In genomic region chr6:149648148-149649145, GRCh38 we compare ENCODE assay signal across 8 cellular contexts. TPM values are rescaled to one million over a fixed set of nuclear protein-coding genes. Genes with fewer than 3 reads are reported as not detected.
DNase-seq lines count a peak whose midpoint lies in the region; ATAC-seq and TF ChIP-seq lines count a peak whose summit lies in the region.

Gene KATNA1 (minus strand): TSS chr6:149648714. CDS start chr6:149638547, 10,167 bp downstream.

- in situ Hi-C loops in brain microvascular endothelial cell (cut with HindIII; ENCODE audit: low pct_ligation_motif_present, low sequenced_read_pairs) = no loop called here
- in situ Hi-C loops in gastrocnemius medialis (cut with MboI; ENCODE audit: low sequenced_read_pairs in 4 of 4) = no loop called here

- intact Hi-C loops in gastrocnemius medialis (cut with DNase I; ENCODE audit: low total_unique reads) = loop anchor here (1.0 to 10.0 kb wide), 8 partner anchors 34 to 1744 kb away; partner anchors contain the start of genes GINM1, LATS1, LRP11 and TAB2

- no peaks in the 10 kb centered on the region for H3K36me3 ChIP-seq in brain microvascular endothelial cell (replicated peaks)
- no peaks in the 10 kb centered on the region for H3K36me3 ChIP-seq in iPS DF 6.9 (ENCODE audit: control insufficient read depth, insufficient read depth, low read length)
- no peaks in the 10 kb centered on the region for H3K36me3 ChIP-seq in gastrocnemius medialis

- no peak for TF ChIP-seq CTCF in brain microvascular endothelial cell (IDR thresholded peaks at IDR 0.05; ENCODE audit: low read depth, low read length, missing control alignments)
- TF ChIP-seq CTCF in gastrocnemius medialis (IDR thresholded peaks at IDR 0.05 in 4 of 5, conservative IDR thresholded peaks at IDR 0.05 in 1 of 5) = peak in 1 of 5 experiments; percentile 7

- TF ChIP-seq POLR2A in gastrocnemius medialis (IDR thresholded peaks at IDR 0.05) = peak; percentile 89 to 93

- no peaks in the 10 kb centered on the region for H3K9me3 ChIP-seq in iPS DF 6.9 (ENCODE audit: control insufficient read depth, insufficient read depth, low read length)
- H3K9me3 ChIP-seq in gastrocnemius medialis = no peaks in the 10 kb centered on the region

- no CpG with 5 or more reads among the region's 69 CpGs for WGBS in iPS DF 6.9 (ENCODE audit: insufficient coverage, insufficient read length)

- ATAC-seq in GM18858 (IDR thresholded peaks at IDR 0.05; ENCODE audit: unreplicated experiment) (peak; percentile 75), HG03066 (IDR thresholded peaks at IDR 0.05; ENCODE audit: low read depth, unreplicated experiment) (peak; percentile 90), gastrocnemius medialis (peak; percentile 92)

- DNase-seq in A172 (ENCODE audit: low spot score) = peak; percentile 78
- DNase-seq in NCI-H2107 treated with DMSO at 0.1 percent for 48 hours (lab: John Stamatoyannopoulos, UW; ENCODE audit: unreplicated experiment) = peak; percentile 68
- peak; percentile 93 for DNase-seq in UCSD-AML1 (lab: John Stamatoyannopoulos, UW; ENCODE audit: unreplicated experiment)
- DNase-seq in brain microvascular endothelial cell = peak; percentile 47
- peak; percentile 73 for DNase-seq in iPS DF 6.9 (ENCODE audit: low read depth, low spot score)
- DNase-seq in gastrocnemius medialis = peak; percentile 78 to 86

- no peak within 1 kb of the TSS for H3K27ac ChIP-seq in brain microvascular endothelial cell
- H3K27ac ChIP-seq in iPS DF 6.9 (ENCODE audit: low read length) = no peak within 1 kb of the TSS
- peak within 1 kb of the TSS; percentile 87 to 95 (median 92) for H3K27ac ChIP-seq in gastrocnemius medialis

- H3K27me3 ChIP-seq in brain microvascular endothelial cell (replicated peaks) = no peaks in the 10 kb centered on the region
- no peaks in the 10 kb centered on the region for H3K27me3 ChIP-seq in iPS DF 6.9 (ENCODE audit: control insufficient read depth, insufficient read depth, low read length)
- H3K27me3 ChIP-seq in gastrocnemius medialis = no peaks in the 10 kb centered on the region

- H3K4me3 ChIP-seq in brain microvascular endothelial cell (ENCODE audit: low read depth, low read length) (peak within 1 kb of the TSS; percentile 92), iPS DF 6.9 (ENCODE audit: low read length) (peak within 1 kb of the TSS; percentile 77), gastrocnemius medialis (peak within 1 kb of the TSS; percentile 62 to 92 (median 86))

- no peaks in the 10 kb centered on the region for H3K4me1 ChIP-seq in iPS DF 6.9 (ENCODE audit: control insufficient read depth, insufficient read depth, low read length)
- peaks cover 15 to 18% of the 10 kb centered on the region in 2 donors for H3K4me1 ChIP-seq in gastrocnemius medialis

RNA-seq across cellular contexts. Expression of gene KATNA1, which starts in this region (rescaled TPM):
- total RNA-seq in A172 (2014; rRNA removed; shearing (Covaris generic)) = 33.1 and 40.7 TPM in 2 replicates
- 10 to 100 TPM; 16.0 to 29.3 (median 26.0) TPM for total RNA-seq in gastrocnemius medialis

Comparison
In these comparisons a context has a peak if more than half of its experiments do, and no peak if none do; other contexts are left out.
1. H3K27ac ChIP-seq: peak in gastrocnemius medialis (4 of 4); none in brain microvascular endothelial cell (single experiment) and iPS DF 6.9 (single experiment).
2. Peak in every context shown above with its lines, with median percentiles within 50 percentile points of each other: DNase-seq, ATAC-seq and H3K4me3 ChIP-seq.